In the genomic region with DNA sequence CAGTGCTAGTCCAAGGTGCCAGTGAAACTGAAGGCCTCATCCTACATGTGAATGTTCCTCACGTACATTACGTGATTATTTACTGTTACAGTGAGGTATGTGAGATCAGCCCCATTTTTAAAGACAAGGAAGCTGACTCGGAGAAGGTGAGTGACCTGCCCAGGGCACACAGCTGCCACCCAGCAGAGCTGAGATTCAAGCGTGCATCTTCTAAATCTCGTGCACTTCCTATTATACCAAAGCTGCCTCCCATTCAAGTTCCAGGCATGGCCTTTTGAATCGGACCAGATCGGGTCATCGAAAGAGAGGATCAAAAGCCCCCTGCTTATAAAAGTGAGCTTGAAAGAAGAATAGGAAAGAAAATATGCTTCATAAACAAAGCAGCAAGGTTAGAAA, we compare ENCODE assay signal across 1 cellular context.
TF ChIP-seq lines count a peak whose summit lies in the region.

No MANE protein-coding gene starts in this region.

TF ChIP-seq in WTC11, 78 proteins besides CTCF, POLR2A, EP300 and RAD21 (continued from another document):
- no peak for TF ChIP-seq ZNF317 (CRISPR knock-in tag; IDR thresholded peaks at IDR 0.05; ENCODE audit: borderline replicate concordance, low read depth)
